8 cellular contexts compared by ENCODE assay signal in the genomic region with DNA sequence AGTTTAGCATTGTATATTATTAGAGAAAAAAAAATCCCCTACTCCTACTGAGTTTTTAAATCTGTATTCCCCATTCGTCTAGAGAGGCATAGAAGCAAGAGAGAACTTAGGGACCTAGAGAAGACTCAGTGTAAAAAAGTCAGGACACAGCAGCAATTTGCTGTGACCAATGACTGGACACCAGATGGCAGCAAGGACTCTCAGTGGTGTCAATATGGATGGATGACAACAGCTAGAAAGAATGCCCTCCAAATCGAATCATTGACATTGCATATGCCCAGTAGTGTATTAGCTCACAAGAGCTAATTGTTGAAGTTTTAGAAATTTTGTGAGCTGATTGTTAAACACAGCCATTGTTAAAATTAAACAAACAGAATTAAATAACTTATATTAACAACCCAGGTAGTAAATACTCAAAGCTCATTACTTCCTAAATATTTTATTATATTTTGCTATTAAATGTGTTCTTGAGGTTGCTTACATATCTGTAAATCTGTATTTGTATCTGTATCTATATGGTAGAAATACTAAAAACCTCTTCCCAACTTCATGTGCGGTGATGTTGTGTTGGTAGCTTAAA. TPM values are rescaled to one million over a fixed set of nuclear protein-coding genes. Genes with fewer than 3 reads are reported as not detected.
DNase-seq lines count a peak whose midpoint lies in the region; ATAC-seq, FAIRE-seq and TF ChIP-seq lines count a peak whose summit lies in the region.

No MANE protein-coding gene starts in this region.

- no peak for ATAC-seq in HG03139 (IDR thresholded peaks at IDR 0.05; ENCODE audit: unreplicated experiment)

- H3K4me3 Mint-ChIP-seq in activated naive CD8-positive, alpha-beta T cell treated with anti-CD3 and anti-CD28 coated beads for 36 hours: no peak overlapping the region
- H3K4me3 Mint-ChIP-seq in mesothelial cell of epicardium: no peak overlapping the region

- intact Hi-C loops in left ventricle myocardium inferior (cut with micrococcal nuclease): no loop called here

- no peaks in the 10 kb centered on the region for H3K36me3 Mint-ChIP-seq in activated naive CD8-positive, alpha-beta T cell treated with anti-CD3 and anti-CD28 coated beads for 36 hours
- no peaks in the 10 kb centered on the region for H3K36me3 Mint-ChIP-seq in mesothelial cell of epicardium

- DNase-seq in BJ (ENCODE audit: low read depth): no peak
- DNase-seq in GM19240 (ENCODE audit: insufficient read length, low spot score): peak; percentile 29
- peak; percentile 17 for DNase-seq in NCI-H345 treated with DMSO at 0.1 percent for 48 hours (lab: John Stamatoyannopoulos, UW; ENCODE audit: unreplicated experiment)
- peak; percentile 2 for DNase-seq in activated naive CD8-positive, alpha-beta T cell treated with anti-CD3 and anti-CD28 coated beads for 36 hours
- DNase-seq in left ventricle myocardium inferior: no peak
- peak; percentile 44 for DNase-seq in small intestine
- no peak for DNase-seq in mesothelial cell of epicardium (ENCODE audit: low spot score in 2 of 2, unreplicated experiment in 2 of 2)

- H3K9me3 Mint-ChIP-seq in activated naive CD8-positive, alpha-beta T cell treated with anti-CD3 and anti-CD28 coated beads for 36 hours: no peaks in the 10 kb centered on the region
- H3K9me3 Mint-ChIP-seq in mesothelial cell of epicardium: peaks cover 19% of the 10 kb centered on the region

- H3K4me1 Mint-ChIP-seq in activated naive CD8-positive, alpha-beta T cell treated with anti-CD3 and anti-CD28 coated beads for 36 hours: peaks cover 4% of the 10 kb centered on the region
- peaks cover 4% of the 10 kb centered on the region for H3K4me1 Mint-ChIP-seq in mesothelial cell of epicardium

- H3K27me3 ChIP-seq in BJ (ENCODE audit: control insufficient read depth, insufficient read depth, low read length) (no peaks in the 10 kb centered on the region), left ventricle myocardium inferior (ENCODE audit: low read depth) (no peaks in the 10 kb centered on the region), small intestine (ENCODE audit: control insufficient read depth in 2 of 2, insufficient read depth in 2 of 2, low read length in 2 of 2) (no peaks in the 10 kb centered on the region)

- peak; percentile 45 for TF ChIP-seq CTCF in BJ (IDR thresholded peaks at IDR 0.05; ENCODE audit: insufficient read depth, low read depth, low read length)
- peak; percentile 66 for TF ChIP-seq CTCF in left ventricle myocardium inferior (IDR thresholded peaks at IDR 0.05; ENCODE audit: borderline replicate concordance)
- TF ChIP-seq CTCF in mesothelial cell of epicardium (IDR thresholded peaks at IDR 0.05; ENCODE audit: unreplicated experiment): no peak

- H3K4me3 ChIP-seq in BJ (ENCODE audit: low read depth, low read length) (no peak overlapping the region), left ventricle myocardium inferior (no peak overlapping the region), small intestine (ENCODE audit: low read depth in 1 of 2, low read length in 2 of 2) (no peak overlapping the region)

- POLR2A ChIA-PET in BJ (lab: Charles Lee): no interaction called here

- peaks cover 2% of the 10 kb centered on the region for H3K4me1 ChIP-seq in left ventricle myocardium inferior
- H3K4me1 ChIP-seq in small intestine (ENCODE audit: control insufficient read depth in 2 of 2, insufficient read depth in 1 of 2, low read depth in 1 of 2, low read length in 1 of 2): no peaks in the 10 kb centered on the region

- no peaks in the 10 kb centered on the region for H3K27me3 Mint-ChIP-seq in activated naive CD8-positive, alpha-beta T cell treated with anti-CD3 and anti-CD28 coated beads for 36 hours
- H3K27me3 Mint-ChIP-seq in mesothelial cell of epicardium (ENCODE audit: low read depth): no peaks in the 10 kb centered on the region

- FAIRE-seq in small intestine (lab: Jason Lieb, UNC): no peak

- 51 to 53% (median 53%) methylated on average over 3 of the region's 3 CpGs for WGBS in small intestine, 3 donors

- H3K9me3 ChIP-seq in left ventricle myocardium inferior (replicated peaks) (no peaks in the 10 kb centered on the region), small intestine (ENCODE audit: control insufficient read depth, low read depth) (no peaks in the 10 kb centered on the region)

- H3K36me3 ChIP-seq in BJ (ENCODE audit: control insufficient read depth, insufficient read depth, low read length): no peaks in the 10 kb centered on the region
- H3K36me3 ChIP-seq in left ventricle myocardium inferior: no peaks in the 10 kb centered on the region
- no peaks in the 10 kb centered on the region for H3K36me3 ChIP-seq in small intestine (ENCODE audit: control insufficient read depth in 2 of 2, insufficient read depth in 2 of 2, low read length in 2 of 2)

- no peak overlapping the region for H3K27ac ChIP-seq in left ventricle myocardium inferior (replicated peaks)
- H3K27ac ChIP-seq in small intestine (ENCODE audit: low read depth in 1 of 2, low read length in 1 of 2): no peak overlapping the region

- no peak overlapping the region for H3K27ac Mint-ChIP-seq in activated naive CD8-positive, alpha-beta T cell treated with anti-CD3 and anti-CD28 coated beads for 36 hours
- no peak overlapping the region for H3K27ac Mint-ChIP-seq in mesothelial cell of epicardium

- CTCF ChIA-PET in BJ (lab: Yijun Ruan, JAX): interaction anchor here (0.5 to 1.3 kb wide), 10 partner anchors 18 to 351 kb away, joined by 3 to 6 read pairs (median 3); no protein-coding TSS in a partner anchor

RNA-seq across cellular contexts. Expression of a gene that starts 43.9 kb away (rescaled TPM):
- not detected in 2 replicates for polyA plus RNA-seq in BJ (2011; rRNA removed)
- polyA minus RNA-seq in BJ (2011; rRNA and poly(A)+ RNA removed): not detected in 2 replicates
- under 1 TPM; 0.30 to 0.33 TPM for total RNA-seq in activated naive CD8-positive, alpha-beta T cell treated with anti-CD3 and anti-CD28 coated beads for 36 hours
- not detected for total RNA-seq in left ventricle myocardium inferior
- polyA plus RNA-seq in small intestine: under 1 TPM in 1 of 3 donors, not detected in 2; 0.01 TPM
- 0.42 to 0.57 TPM (median 0.51 TPM) in 3 replicates for total RNA-seq in mesothelial cell of epicardium

Comparison
In these comparisons a context has a peak if more than half of its experiments do, and no peak if none do; other contexts are left out.
1. DNase-seq: peak in GM19240 (single experiment), NCI-H345 treated with DMSO at 0.1 percent for 48 hours (single experiment), activated naive CD8-positive, alpha-beta T cell treated with anti-CD3 and anti-CD28 coated beads for 36 hours (single experiment) and small intestine (single experiment); none in BJ (single experiment), left ventricle myocardium inferior (single experiment) and mesothelial cell of epicardium (0 of 2).